ENCODE assay signal across 10 cellular contexts in genomic region chr7:74252893-74253292, GRCh38. TPM values are rescaled to one million over a fixed set of nuclear protein-coding genes. Genes with fewer than 3 reads are reported as not detected.
DNase-seq lines count a peak whose midpoint lies in the region; ATAC-seq and TF ChIP-seq lines count a peak whose summit lies in the region.
"Had no signal": no experiment of that assay in that cellular context is flagged by ENCODE, and none has a peak within 500 bp of the region (broad histone marks: within the 10 kb centered on the region; RNA-seq: fewer than 3 reads in every experiment).

No MANE protein-coding gene starts in this region.

- TF ChIP-seq CTCF in HEK293 (tag by site-specific recombination; IDR thresholded peaks at IDR 0.05) (no peak), GM10266 (IDR thresholded peaks at IDR 0.05; ENCODE audit: control insufficient read depth, insufficient read depth, low read depth, missing control alignments) (no peak)

- DNase-seq in SHP77 (lab: John Stamatoyannopoulos, UW) (peak; percentile 16 to 49), left colon (peak; percentile 62 to 65), T-helper 9 cell (no peak), GM10266 (ENCODE audit: extremely low spot score) (no peak)
- DNase-seq: aorta, hypothalamus had no signal

- H3K4me2 ChIP-seq in BLaER1 treated with 17β-estradiol and CSF1 and Interleukin-3, amounts not matched to agents 10 nM and 100 nM: peak overlapping the region; percentile 81 to 99 (median 93)

- intact Hi-C loops in left colon (cut with DNase I, micrococcal nuclease): no loop called here

- H3K27ac ChIP-seq in BLaER1 treated with 17β-estradiol and CSF1 and Interleukin-3, amounts not matched to agents 10 nM and 100 nM: peak overlapping the region in 8 of 11 experiments; percentile 84 to 94 (median 92); a peak in 14 of 22 replicates
- H3K27ac ChIP-seq in HEK293 (ENCODE audit: extremely low read depth, low read depth, low read length): peak overlapping the region; percentile 95; the same call in 1 of the 2 replicates

- POLR2A ChIA-PET in HEK293 (lab: Yijun Ruan, JAX): interaction anchor here (1.3 to 2.0 kb wide), 2 partner anchors 10 to 53 kb away, joined by 4 to 5 read pairs; no protein-coding TSS in a partner anchor

- peaks cover 0 to 12% (median 0%) of the 10 kb centered on the region in 11 experiments; a peak in 3 of 22 replicates for H4K20me1 ChIP-seq in BLaER1 treated with 17β-estradiol and CSF1 and Interleukin-3, amounts not matched to agents 10 nM and 100 nM

- ATAC-seq in left colon (peak; percentile 28), HG03460 (IDR thresholded peaks at IDR 0.05; ENCODE audit: unreplicated experiment) (no peak), HG03457 (IDR thresholded peaks at IDR 0.05; ENCODE audit: unreplicated experiment) (no peak)

- H3K9me3 ChIP-seq in BLaER1 treated with 17β-estradiol and CSF1 and Interleukin-3, amounts not matched to agents 10 nM and 100 nM (replicated peaks in 1 of 11): no peaks in the 10 kb centered on the region
- H3K9me3 ChIP-seq in HEK293 (ENCODE audit: control insufficient read depth, insufficient read depth, low read depth, low read length): no peaks in the 10 kb centered on the region

- CTCF ChIA-PET in HEK293 (lab: Yijun Ruan, JAX): interaction anchor here (1.1 kb wide), 2 partner anchors 78 to 148 kb away, joined by 3 to 7 read pairs; no protein-coding TSS in a partner anchor

- peak overlapping the region; percentile 80 to 98 (median 88) for H3K4me3 ChIP-seq in BLaER1 treated with 17β-estradiol and CSF1 and Interleukin-3, amounts not matched to agents 10 nM and 100 nM
- H3K4me3 ChIP-seq in HEK293 (ENCODE audit: low read depth, low read length): no peak overlapping the region

- H3K36me3 ChIP-seq in BLaER1 treated with 17β-estradiol and CSF1 and Interleukin-3, amounts not matched to agents 10 nM and 100 nM: peaks cover 36 to 55% (median 46%) of the 10 kb centered on the region in 11 experiments
- H3K36me3 ChIP-seq in HEK293 (ENCODE audit: control insufficient read depth in 2 of 2, insufficient read depth in 1 of 2, low read length in 2 of 2): peaks cover 42 to 45% of the 10 kb centered on the region in 2 experiments

- no peaks in the 10 kb centered on the region for H3K27me3 ChIP-seq in BLaER1 treated with 17β-estradiol and CSF1 and Interleukin-3, amounts not matched to agents 10 nM and 100 nM

- H3K4me1 ChIP-seq in BLaER1 treated with 17β-estradiol and CSF1 and Interleukin-3, amounts not matched to agents 10 nM and 100 nM: peaks cover 42 to 81% (median 51%) of the 10 kb centered on the region in 10 experiments
- no peaks in the 10 kb centered on the region for H3K4me1 ChIP-seq in HEK293 (ENCODE audit: control insufficient read depth, insufficient read depth, low read length)

- peak overlapping the region; percentile 88 to 97 (median 94); a peak in 21 of 22 replicates for H3K9ac ChIP-seq in BLaER1 treated with 17β-estradiol and CSF1 and Interleukin-3, amounts not matched to agents 10 nM and 100 nM

TF ChIP-seq in HEK293, 187 proteins besides CTCF, POLR2A, EP300 and RAD21:
- TF ChIP-seq SCRT2 (tag by site-specific recombination; IDR thresholded peaks at IDR 0.05) (peak; percentile 98), KLF9 (tag by site-specific recombination; IDR thresholded peaks at IDR 0.05; ENCODE audit: low read depth) (no peak), ZNF501 (tag by site-specific recombination; IDR thresholded peaks at IDR 0.05) (no peak), SCRT1 (tag by site-specific recombination; IDR thresholded peaks at IDR 0.05; ENCODE audit: borderline replicate concordance) (peak; percentile 92; the same call in 1 of the 2 replicates)

RNA-seq across cellular contexts. Expression of gene RFC2, which starts 1.3 kb away (rescaled TPM):
- 10 to 100 TPM; 13.9 to 16.1 TPM for total RNA-seq in left colon

RNA-seq across cellular contexts. Expression of gene CLIP2, which starts 36.3 kb away (rescaled TPM):
- 10 to 100 TPM; 63.5 to 83.6 TPM for total RNA-seq in left colon

RNA-seq across cellular contexts. Expression of gene LAT2, which starts 43.1 kb away (rescaled TPM):
- 1 to 10 TPM; 1.1 to 6.9 TPM for total RNA-seq in left colon

Comparison
In these comparisons a context has a peak if more than half of its experiments do, and no peak if none do; other contexts are left out.
1. DNase-seq: peak in SHP77 (2 of 2) and left colon (2 of 2); none in T-helper 9 cell (single experiment) and GM10266 (single experiment).